In genomic region chr5:107485184-107485583, GRCh38 we compare ENCODE assay signal across 16 cellular contexts.
DNase-seq lines count a peak whose midpoint lies in the region; ATAC-seq and TF ChIP-seq lines count a peak whose summit lies in the region.
"Had no signal": no experiment of that assay in that cellular context is flagged by ENCODE, and none has a peak within 500 bp of the region (broad histone marks: within the 10 kb centered on the region; RNA-seq: fewer than 3 reads in every experiment).

No MANE protein-coding gene starts in this region.

- peaks cover 80% of the 10 kb centered on the region for H3K4me1 Mint-ChIP-seq in Calu3 (ENCODE audit: low read depth, unreplicated experiment)
- H3K4me1 Mint-ChIP-seq in CD14-positive monocyte, result peaks cover 14% of the 10 kb centered on the region
- H3K4me1 Mint-ChIP-seq: naive B cell had no signal

- H3K36me3 Mint-ChIP-seq in Calu3 (ENCODE audit: insufficient read depth, unreplicated experiment) (peaks cover 31% of the 10 kb centered on the region), CD14-positive monocyte (no peaks in the 10 kb centered on the region)
- H3K36me3 Mint-ChIP-seq: naive B cell had no signal

- no peak overlapping the region for H2AFZ ChIP-seq in SK-N-SH (ENCODE audit: low read depth)

- no peaks in the 10 kb centered on the region for H3K79me2 ChIP-seq in SK-N-SH (ENCODE audit: insufficient read depth)

- H3F3A ChIP-seq in SK-N-SH (replicated peaks; ENCODE audit: insufficient read depth), result no peaks in the 10 kb centered on the region

- H3K9me3 Mint-ChIP-seq in Calu3 (ENCODE audit: low read depth, unreplicated experiment) (no peaks in the 10 kb centered on the region), CD14-positive monocyte (peaks cover 0 to 2% (median 0%) of the 10 kb centered on the region in 7 donors)

- H3K27ac Mint-ChIP-seq in Calu3 (ENCODE audit: unreplicated experiment) (peak overlapping the region; percentile 51), CD14-positive monocyte (no peak overlapping the region)
- H3K27ac Mint-ChIP-seq: naive B cell had no signal

- POLR2A ChIA-PET in SK-N-SH (lab: Yijun Ruan, JAX), result no interaction called here

- TF ChIP-seq CTCF in Calu3 (IDR thresholded peaks at IDR 0.05; ENCODE audit: unreplicated experiment), result no peak
- no peak for TF ChIP-seq CTCF in SK-N-SH (IDR thresholded peaks at IDR 0.05)
- TF ChIP-seq CTCF in CD14-positive monocyte (IDR thresholded peaks at IDR 0.05), result no peak

- H3K9me3 ChIP-seq in SK-N-SH, result no peaks in the 10 kb centered on the region

- no peak overlapping the region for H3K4me3 ChIP-seq in SK-N-SH (ENCODE audit: low read depth in 2 of 2, low read length in 1 of 2)
- H3K4me3 ChIP-seq: dorsolateral prefrontal cortex had no signal

- H3K36me3 ChIP-seq in SK-N-SH (replicated peaks in 1 of 2; ENCODE audit: control insufficient read depth in 1 of 2, insufficient read depth in 2 of 2, low read length in 1 of 2), result no peaks in the 10 kb centered on the region

- intact Hi-C loops in Calu3 (cut with micrococcal nuclease; ENCODE audit: unreplicated experiment) (no loop called here), CD14-positive monocyte (cut with micrococcal nuclease) (no loop called here)

- H3K9ac ChIP-seq in SK-N-SH, result no peak overlapping the region

- ATAC-seq in GM19035 (IDR thresholded peaks at IDR 0.05; ENCODE audit: unreplicated experiment) (peak; percentile 66), HG02610 (IDR thresholded peaks at IDR 0.05; ENCODE audit: unreplicated experiment) (peak; percentile 61), HG03280 (IDR thresholded peaks at IDR 0.05; ENCODE audit: unreplicated experiment) (peak; percentile 69)
- ATAC-seq: foreskin keratinocyte had no signal

- H4K20me1 ChIP-seq in SK-N-SH (ENCODE audit: insufficient read depth), result no peaks in the 10 kb centered on the region

- no peak for TF ChIP-seq RAD21 in SK-N-SH (IDR thresholded peaks at IDR 0.05; ENCODE audit: low read length)

- peaks cover 0 to 6% of the 10 kb centered on the region in 2 experiments; a peak in 1 of 4 replicates for H3K4me1 ChIP-seq in SK-N-SH (ENCODE audit: control insufficient read depth in 1 of 2, insufficient read depth in 2 of 2, low read depth in 1 of 2, low read length in 1 of 2)

- H3K27me3 ChIP-seq in SK-N-SH (ENCODE audit: insufficient read depth), result no peaks in the 10 kb centered on the region
- H3K27me3 ChIP-seq: dorsolateral prefrontal cortex, foreskin keratinocyte had no signal

- no peak overlapping the region for H3K4me2 ChIP-seq in SK-N-SH

- CTCF ChIA-PET in Calu3 (lab: Charles Lee), result interaction anchor here (1.4 kb wide), 1 partner anchor 10 kb away, joined by 3 read pairs; no protein-coding TSS in a partner anchor
- CTCF ChIA-PET in SK-N-SH (lab: Yijun Ruan, JAX), result no interaction called here

- H3K9me2 ChIP-seq in SK-N-SH, result no peaks in the 10 kb centered on the region

- H3K27me3 Mint-ChIP-seq in Calu3 (ENCODE audit: unreplicated experiment), result no peaks in the 10 kb centered on the region
- no peaks in the 10 kb centered on the region for H3K27me3 Mint-ChIP-seq in CD14-positive monocyte (ENCODE audit: low read depth in 3 of 3)

- no TSS peak for BruUV-seq in Calu3 (replicated peaks; lab: Mats Ljungman, UMichigan)

- H3K4me3 Mint-ChIP-seq in Calu3 (ENCODE audit: low read depth, unreplicated experiment) (no peak overlapping the region), CD14-positive monocyte (no peak overlapping the region)
- H3K4me3 Mint-ChIP-seq: naive B cell had no signal

- H3K27ac ChIP-seq in SK-N-SH (ENCODE audit: low read depth in 2 of 2, low read length in 1 of 2), result no peak overlapping the region
- H3K27ac ChIP-seq: dorsolateral prefrontal cortex, foreskin keratinocyte had no signal

- TF ChIP-seq EP300 in SK-N-SH (IDR thresholded peaks at IDR 0.05; ENCODE audit: borderline replicate concordance in 1 of 2, low read depth in 1 of 2, low read length in 1 of 2), result no peak

- DNase-seq in Calu3 (no peak), SK-N-SH (no peak), putamen (ENCODE audit: low spot score) (no peak), CD14-positive monocyte (ENCODE audit: low spot score) (no peak), NCI-H1436 treated with DMSO at 0.1 percent for 48 hours (lab: John Stamatoyannopoulos, UW) (no peak)
- DNase-seq: activated CD8-positive, alpha-beta memory T cell treated with anti-CD3 and anti-CD28 coated beads, Interleukin-2, amount 50 U/mL, for 4 hours; amygdala; dorsolateral prefrontal cortex; foreskin keratinocyte; kidney; MV-4-11; naive B cell; RPMI8226 had no signal

TF ChIP-seq in SK-N-SH, 30 proteins besides CTCF, POLR2A, EP300 and RAD21:
- TF ChIP-seq ELF1 (IDR thresholded peaks at IDR 0.05) (no peak), FOXM1 (IDR thresholded peaks at IDR 0.05; ENCODE audit: low read depth) (no peak), RCOR1 (IDR thresholded peaks at IDR 0.05; ENCODE audit: low read length) (no peak), ZBTB33 (IDR thresholded peaks at IDR 0.05; ENCODE audit: borderline replicate concordance, low read depth) (no peak), POLR2AphosphoS5 (IDR thresholded peaks at IDR 0.05; ENCODE audit: low read depth, low read length) (no peak), GATA2 (CRISPR knock-in tag; IDR thresholded peaks at IDR 0.05) (no peak), IRF3 (IDR thresholded peaks at IDR 0.05; ENCODE audit: low read depth, low read length) (no peak), MEF2A (IDR thresholded peaks at IDR 0.05; ENCODE audit: borderline replicate concordance, low read depth) (no peak), CHD2 (IDR thresholded peaks at IDR 0.05; ENCODE audit: low read length, partially characterized antibody) (no peak), RXRA (IDR thresholded peaks at IDR 0.05; ENCODE audit: borderline replicate concordance, low read depth) (no peak), PBX3 (IDR thresholded peaks at IDR 0.05) (no peak), SMC3 (IDR thresholded peaks at IDR 0.05; ENCODE audit: low read depth, low read length) (no peak), TAF1 (IDR thresholded peaks at IDR 0.05; ENCODE audit: borderline replicate concordance, low read depth, low read length) (no peak), NFIC (IDR thresholded peaks at IDR 0.05; ENCODE audit: borderline replicate concordance) (no peak), FOSL2 (IDR thresholded peaks at IDR 0.05; ENCODE audit: borderline replicate concordance, low read depth) (no peak), YY1 (IDR thresholded peaks at IDR 0.05; ENCODE audit: low read depth) (no peak), RFX5 (IDR thresholded peaks at IDR 0.05; ENCODE audit: low read length) (no peak), MAX (IDR thresholded peaks at IDR 0.05; ENCODE audit: low read depth) (no peak), EZH2phosphoT487 (IDR thresholded peaks at IDR 0.05; ENCODE audit: borderline replicate concordance, low read depth) (no peak), GABPA (IDR thresholded peaks at IDR 0.05; ENCODE audit: low read depth) (no peak)
